1 cellular context compared by ENCODE assay signal in genomic region chr17:35969558-35970442, GRCh38.
A peak's percentile ranks its signal among the peaks of the same experiment; 100 is the strongest.
TF ChIP-seq lines count a peak whose summit lies in the region.

No MANE protein-coding gene starts in this region.

TF ChIP-seq in HepG2, 621 proteins besides CTCF, POLR2A, EP300 and RAD21 (continued from another document):
- TF ChIP-seq THRA (CRISPR knock-in tag; IDR thresholded peaks at IDR 0.05; ENCODE audit: borderline replicate concordance) (no peak), FOXO1 (CRISPR knock-in tag; IDR thresholded peaks at IDR 0.05) (peak; percentile 14; the same call in 1 of the 2 replicates), KLF16 (CRISPR knock-in tag; IDR thresholded peaks at IDR 0.05) (0 out of 4 replicates have a peak, but pooled peaks of 1 of the 2 experiments have one; percentile 9), DPF2 (CRISPR knock-in tag; IDR thresholded peaks at IDR 0.05; ENCODE audit: borderline replicate concordance, low read depth) (no peak), MEIS2 (CRISPR knock-in tag; IDR thresholded peaks at IDR 0.05) (peak; percentile 44; the same call in 1 of the 2 replicates), XRCC5 (optimal IDR thresholded peaks at IDR 0.05; ENCODE audit: low read length) (peak; percentile 35), PCBP2 (optimal IDR thresholded peaks at IDR 0.05; ENCODE audit: low read depth, low read length, poor library complexity, severe bottlenecking) (no peak), SRSF9 (IDR thresholded peaks at IDR 0.05; ENCODE audit: borderline replicate concordance, insufficient read depth, low read depth, low read length, poor library complexity, severe bottlenecking) (no peak), ZNF543 (CRISPR knock-in tag; IDR thresholded peaks at IDR 0.05) (no peak), YEATS2 (CRISPR knock-in tag; IDR thresholded peaks at IDR 0.05; ENCODE audit: borderline replicate concordance) (0 out of 2 replicates have a peak, but pooled peaks have one; percentile 21), ZFP82 (CRISPR knock-in tag; IDR thresholded peaks at IDR 0.05; ENCODE audit: borderline replicate concordance) (peak; percentile 39; the same call in 1 of the 2 replicates), ZNF7 (CRISPR knock-in tag; IDR thresholded peaks at IDR 0.05) (peak; percentile 57; the same call in 1 of the 2 replicates), MAFK (conservative IDR thresholded peaks at IDR 0.05 in 1 of 2, IDR thresholded peaks at IDR 0.05 in 1 of 2; ENCODE audit: low read length in 2 of 2) (0 out of 4 replicates have a peak, but pooled peaks of 1 of the 2 experiments have one; percentile 9), NFE2L2 (IDR thresholded peaks at IDR 0.05; ENCODE audit: low read length) (0 out of 2 replicates have a peak, but pooled peaks have one; percentile 4)
- TF ChIP-seq, protein P1, sequence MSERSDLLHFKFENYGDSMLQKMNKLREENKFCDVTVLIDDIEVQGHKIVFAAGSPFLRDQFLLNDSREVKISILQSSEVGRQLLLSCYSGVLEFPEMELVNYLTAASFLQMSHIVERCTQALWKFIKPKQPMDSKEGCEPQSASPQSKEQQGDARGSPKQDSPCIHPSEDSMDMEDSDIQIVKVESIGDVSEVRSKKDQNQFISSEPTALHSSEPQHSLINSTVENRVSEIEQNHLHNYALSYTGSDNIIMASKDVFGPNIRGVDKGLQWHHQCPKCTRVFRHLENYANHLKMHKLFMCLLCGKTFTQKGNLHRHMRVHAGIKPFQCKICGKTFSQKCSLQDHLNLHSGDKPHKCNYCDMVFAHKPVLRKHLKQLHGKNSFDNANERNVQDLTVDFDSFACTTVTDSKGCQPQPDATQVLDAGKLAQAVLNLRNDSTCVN (CRISPR knock-in tag; IDR thresholded peaks at IDR 0.05; ENCODE audit: borderline replicate concordance): no peak
- TF ChIP-seq, protein P2, sequence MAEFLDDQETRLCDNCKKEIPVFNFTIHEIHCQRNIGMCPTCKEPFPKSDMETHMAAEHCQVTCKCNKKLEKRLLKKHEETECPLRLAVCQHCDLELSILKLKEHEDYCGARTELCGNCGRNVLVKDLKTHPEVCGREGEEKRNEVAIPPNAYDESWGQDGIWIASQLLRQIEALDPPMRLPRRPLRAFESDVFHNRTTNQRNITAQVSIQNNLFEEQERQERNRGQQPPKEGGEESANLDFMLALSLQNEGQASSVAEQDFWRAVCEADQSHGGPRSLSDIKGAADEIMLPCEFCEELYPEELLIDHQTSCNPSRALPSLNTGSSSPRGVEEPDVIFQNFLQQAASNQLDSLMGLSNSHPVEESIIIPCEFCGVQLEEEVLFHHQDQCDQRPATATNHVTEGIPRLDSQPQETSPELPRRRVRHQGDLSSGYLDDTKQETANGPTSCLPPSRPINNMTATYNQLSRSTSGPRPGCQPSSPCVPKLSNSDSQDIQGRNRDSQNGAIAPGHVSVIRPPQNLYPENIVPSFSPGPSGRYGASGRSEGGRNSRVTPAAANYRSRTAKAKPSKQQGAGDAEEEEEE (CRISPR knock-in tag; IDR thresholded peaks at IDR 0.05; ENCODE audit: borderline replicate concordance): no peak
TF ChIP-seq in HepG2: peak in this region for 29.
